22 cellular contexts compared by ENCODE assay signal in the genomic region with DNA sequence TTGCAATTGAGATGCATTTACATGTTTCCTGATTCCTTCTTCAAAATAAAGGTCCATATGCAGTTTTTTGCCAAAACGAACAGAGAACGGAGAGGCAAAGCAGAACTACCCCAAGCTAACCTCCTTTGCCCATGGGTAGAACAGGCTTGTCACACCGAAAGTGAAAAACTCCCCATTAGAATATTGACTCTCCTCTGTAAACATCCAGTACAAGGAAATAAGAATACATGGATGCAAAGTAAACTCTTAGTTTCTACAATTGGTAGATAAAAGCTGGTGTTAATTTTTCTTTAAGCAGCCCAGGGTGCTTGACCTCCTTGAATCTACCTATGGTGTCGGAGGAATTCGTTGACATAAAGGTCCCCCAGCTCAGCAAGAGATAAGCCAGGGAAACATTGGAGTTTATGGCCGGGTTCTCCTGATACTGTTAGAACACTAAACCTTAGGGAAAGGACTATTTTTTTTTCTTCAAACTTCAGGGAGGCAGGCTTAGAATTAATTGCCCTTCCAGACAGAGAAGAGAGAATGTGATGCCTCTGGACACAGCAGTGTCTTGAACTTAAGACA. TPM values are rescaled to one million over a fixed set of nuclear protein-coding genes. Genes with fewer than 3 reads are reported as not detected.
DNase-seq lines count a peak whose midpoint lies in the region; ATAC-seq and TF ChIP-seq lines count a peak whose summit lies in the region.
"Had no signal": no experiment of that assay in that cellular context is flagged by ENCODE, and none has a peak within 500 bp of the region (broad histone marks: within the 10 kb centered on the region; RNA-seq: fewer than 3 reads in every experiment).

No MANE protein-coding gene starts in this region.

- in situ Hi-C loops in mammary epithelial cell (cut with MboI; ENCODE audit: low sequenced_read_pairs in 2 of 2), result loop anchor here (10.0 to 25.0 kb wide), 2 partner anchors 168 to 235 kb away; partner anchors contain the start of gene DSG3 (in 1 of the 2)

- H3K9me3 ChIP-seq in mammary epithelial cell (replicated peaks; ENCODE audit: insufficient read depth, low read length), result no peaks in the 10 kb centered on the region
- H3K9me3 ChIP-seq in Karpas-422 (ENCODE audit: low read length), result no peaks in the 10 kb centered on the region
- no peaks in the 10 kb centered on the region for H3K9me3 ChIP-seq in right lobe of liver
- no peaks in the 10 kb centered on the region for H3K9me3 ChIP-seq in PC-9 (ENCODE audit: insufficient read depth, low read depth)
- H3K9me3 ChIP-seq: BLaER1, ovary, SJCRH30 had no signal

- H3K27ac Mint-ChIP-seq in MCF 10A (ENCODE audit: low read depth, unreplicated experiment), result peak overlapping the region; percentile 84
- peak overlapping the region; percentile 67 for H3K27ac Mint-ChIP-seq in type B pancreatic cell
- H3K27ac Mint-ChIP-seq: activated B cell treated with CpG ODN at 0.5 μM for 24 hours; activated CD8-positive, alpha-beta T cell treated with anti-CD3 and anti-CD28 coated beads for 36 hours; activated naive CD4-positive, alpha-beta T cell treated with anti-CD3 and anti-CD28 coated beads, Interleukin-2, amount 10 ng/mL, durations not matched to agents 7 days and 5 days; activated T-cell treated with anti-CD3 and anti-CD28 coated beads, Interleukin-2, amount 50 U/mL, for 24 hours; T-helper 17 cell had no signal

- H4K20me1 ChIP-seq in mammary epithelial cell (ENCODE audit: insufficient read depth, low read length), result no peaks in the 10 kb centered on the region
- no peaks in the 10 kb centered on the region for H4K20me1 ChIP-seq in Karpas-422 (ENCODE audit: insufficient read depth, low read depth, low read length)
- H4K20me1 ChIP-seq in PC-9 (ENCODE audit: insufficient read depth), result no peaks in the 10 kb centered on the region
- H4K20me1 ChIP-seq: BLaER1 had no signal

- H3K4me2 ChIP-seq in mammary epithelial cell (ENCODE audit: insufficient read depth, low read depth, low read length) (no peak overlapping the region), Karpas-422 (ENCODE audit: low read depth, low read length, poor library complexity, severe bottlenecking) (peak overlapping the region; percentile 59), PC-9 (no peak overlapping the region)
- H3K4me2 ChIP-seq: BLaER1 had no signal

- BruUV-seq in MCF 10A (replicated peaks; lab: Mats Ljungman, UMichigan) (no TSS peak), mammary epithelial cell (replicated peaks; lab: Mats Ljungman, UMichigan) (no TSS peak), PC-9 (replicated peaks; lab: Mats Ljungman, UMichigan) (no TSS peak)

- ATAC-seq in right lobe of liver (peak; percentile 54 to 90 (median 64)), GM18861 (IDR thresholded peaks at IDR 0.05; ENCODE audit: unreplicated experiment) (no peak)
- ATAC-seq: activated CD8-positive, alpha-beta T cell treated with anti-CD3 and anti-CD28 coated beads for 36 hours; PC-3; T-helper 17 cell had no signal

- no peaks in the 10 kb centered on the region for H3F3A ChIP-seq in PC-9 (ENCODE audit: insufficient read depth, low read depth)

- intact Hi-C loops in MCF 10A (cut with micrococcal nuclease) (loop anchor here (2.0 to 5.0 kb wide), 4 partner anchors 155 to 453 kb away; no protein-coding TSS in a partner anchor), mammary epithelial cell (cut with micrococcal nuclease) (loop anchor here (5.0 kb wide), 1 partner anchor 238 kb away; no protein-coding TSS in a partner anchor), right lobe of liver (cut with DNase I) (no loop called here), PC-9 (cut with micrococcal nuclease; ENCODE audit: unreplicated experiment) (loop anchor here (5.0 kb wide), 1 partner anchor 243 kb away; no protein-coding TSS in a partner anchor)

- H3K4me1 ChIP-seq in mammary epithelial cell (ENCODE audit: insufficient read depth, low read length), result peaks cover 4% of the 10 kb centered on the region
- peaks cover 86% of the 10 kb centered on the region for H3K4me1 ChIP-seq in Karpas-422 (ENCODE audit: low read length)
- H3K4me1 ChIP-seq in right lobe of liver, result peaks cover 0 to 19% (median 0%) of the 10 kb centered on the region in 4 donors
- H3K4me1 ChIP-seq in PC-9 (replicated peaks; ENCODE audit: insufficient read depth), result peaks cover 10% of the 10 kb centered on the region
- H3K4me1 ChIP-seq: BLaER1, SJCRH30 had no signal

- POLR2A ChIA-PET in MCF 10A (lab: Yijun Ruan, JAX), result interaction anchor here (0.6 to 6.5 kb wide), 27 partner anchors 8 to 244 kb away, joined by 3 to 94 read pairs (median 5); partner anchors contain the start of genes DSC3 and DSG3
- POLR2A ChIA-PET in PC-9 (lab: Charles Lee; ENCODE audit: unreplicated experiment), result interaction anchor here (0.6 kb wide), 1 partner anchor 69 kb away, joined by 3 read pairs; no protein-coding TSS in a partner anchor

- H3K79me2 ChIP-seq in mammary epithelial cell (ENCODE audit: insufficient read depth, low read length) (no peaks in the 10 kb centered on the region), Karpas-422 (ENCODE audit: low read length) (no peaks in the 10 kb centered on the region), PC-9 (ENCODE audit: low read depth) (no peaks in the 10 kb centered on the region)

- H3K9me3 Mint-ChIP-seq in MCF 10A (ENCODE audit: unreplicated experiment) (no peaks in the 10 kb centered on the region), type B pancreatic cell (no peaks in the 10 kb centered on the region)
- H3K9me3 Mint-ChIP-seq: activated B cell treated with CpG ODN at 0.5 μM for 24 hours; activated CD8-positive, alpha-beta T cell treated with anti-CD3 and anti-CD28 coated beads for 36 hours; activated naive CD4-positive, alpha-beta T cell treated with anti-CD3 and anti-CD28 coated beads, Interleukin-2, amount 10 ng/mL, durations not matched to agents 7 days and 5 days had no signal

- H3K9me2 ChIP-seq in Karpas-422 (replicated peaks; ENCODE audit: insufficient read depth, low read length) (no peaks in the 10 kb centered on the region), PC-9 (ENCODE audit: insufficient read depth) (no peaks in the 10 kb centered on the region)

- no peak overlapping the region for H2AFZ ChIP-seq in mammary epithelial cell (ENCODE audit: low read depth, low read length)
- H2AFZ ChIP-seq in Karpas-422 (ENCODE audit: low read length), result peak overlapping the region; percentile 63
- H2AFZ ChIP-seq in PC-9, result no peak overlapping the region

- H3K9ac ChIP-seq in mammary epithelial cell (ENCODE audit: insufficient read depth, low read length) (no peak overlapping the region), Karpas-422 (ENCODE audit: low read length) (peak overlapping the region; percentile 42)
- H3K9ac ChIP-seq: BLaER1 had no signal

- H3K27me3 Mint-ChIP-seq in MCF 10A (ENCODE audit: insufficient read depth, unreplicated experiment) (no peaks in the 10 kb centered on the region), type B pancreatic cell (no peaks in the 10 kb centered on the region)
- H3K27me3 Mint-ChIP-seq: activated B cell treated with CpG ODN at 0.5 μM for 24 hours; activated CD8-positive, alpha-beta T cell treated with anti-CD3 and anti-CD28 coated beads for 36 hours; activated naive CD4-positive, alpha-beta T cell treated with anti-CD3 and anti-CD28 coated beads, Interleukin-2, amount 10 ng/mL, durations not matched to agents 7 days and 5 days; activated T-cell treated with anti-CD3 and anti-CD28 coated beads, Interleukin-2, amount 50 U/mL, for 24 hours; T-helper 17 cell had no signal

- dilution Hi-C loops in mammary epithelial cell (cut with HindIII; ENCODE audit: low sequenced_read_pairs), result no loop called here

- TF ChIP-seq CTCF in MCF 10A (IDR thresholded peaks at IDR 0.05; ENCODE audit: unreplicated experiment) (no peak), mammary epithelial cell (conservative IDR thresholded peaks at IDR 0.05 in 1 of 2, IDR thresholded peaks at IDR 0.05 in 1 of 2; ENCODE audit: extremely low read depth in 1 of 2, insufficient read depth in 1 of 2, low read depth in 1 of 2, low read length in 2 of 2) (no peak), right lobe of liver (IDR thresholded peaks at IDR 0.05) (no peak), type B pancreatic cell (conservative IDR thresholded peaks at IDR 0.05) (no peak), PC-9 (conservative IDR thresholded peaks at IDR 0.05) (no peak)

- CTCF ChIA-PET in MCF 10A (lab: Yijun Ruan, JAX), result interaction anchor here (0.6 to 3.1 kb wide), 13 partner anchors 12 to 820 kb away, joined by 3 to 16 read pairs (median 3); no protein-coding TSS in a partner anchor
- CTCF ChIA-PET in mammary epithelial cell (lab: Charles Lee; ENCODE audit: low non-redundant PET), result interaction anchor here (0.8 kb wide), 1 partner anchor 237 kb away, joined by 9 read pairs; no protein-coding TSS in a partner anchor
- CTCF ChIA-PET in PC-9 (lab: Charles Lee), result no interaction called here

- no peaks in the 10 kb centered on the region for H3K36me3 ChIP-seq in mammary epithelial cell (ENCODE audit: insufficient read depth, low read length)
- no peaks in the 10 kb centered on the region for H3K36me3 ChIP-seq in Karpas-422 (ENCODE audit: insufficient read depth, low read length)
- H3K36me3 ChIP-seq in right lobe of liver, result no peaks in the 10 kb centered on the region
- H3K36me3 ChIP-seq in PC-9 (ENCODE audit: low read depth), result no peaks in the 10 kb centered on the region
- H3K36me3 ChIP-seq: BLaER1, ovary, SJCRH30 had no signal

- DNase-seq in MCF 10A (ENCODE audit: unreplicated experiment) (no peak), mammary epithelial cell (no peak), Karpas-422 (peak; percentile 66), right lobe of liver (no peak), type B pancreatic cell (ENCODE audit: extremely low spot score, unreplicated experiment) (no peak), COLO668 (lab: John Stamatoyannopoulos, UW; ENCODE audit: unreplicated experiment) (no peak), PC-9 (no peak)
- DNase-seq: activated B cell treated with CpG ODN at 0.5 μM for 24 hours; activated CD8-positive, alpha-beta T cell treated with anti-CD3 and anti-CD28 coated beads for 36 hours; activated naive CD4-positive, alpha-beta T cell treated with anti-CD3 and anti-CD28 coated beads, Interleukin-2, amount 10 ng/mL, durations not matched to agents 7 days and 5 days; activated T-cell treated with anti-CD3 and anti-CD28 coated beads, Interleukin-2, amount 50 U/mL, for 24 hours; anterior cingulate cortex; effector memory CD4-positive, alpha-beta T cell; NCI-H748 treated with DMSO at 0.1 percent for 48 hours; ovary; SJCRH30; stimulated activated CD4-positive, alpha-beta T cell treated with anti-CD3 and anti-CD28 coated beads, Interleukin-4, amount 100 ng/mL, for 24 hours; T-helper 17 cell had no signal

- no peak overlapping the region for H3K4me3 ChIP-seq in mammary epithelial cell (replicated peaks in 1 of 3; ENCODE audit: insufficient read depth in 1 of 3, low read depth in 2 of 3, low read length in 3 of 3)
- H3K4me3 ChIP-seq in Karpas-422 (ENCODE audit: low read length), result peak overlapping the region; percentile 16
- no peak overlapping the region for H3K4me3 ChIP-seq in right lobe of liver
- H3K4me3 ChIP-seq in PC-9, result no peak overlapping the region
- H3K4me3 ChIP-seq: BLaER1, ovary, SJCRH30 had no signal

- TF ChIP-seq POLR2A in right lobe of liver (IDR thresholded peaks at IDR 0.05), result no peak

- H3K36me3 Mint-ChIP-seq in MCF 10A (ENCODE audit: insufficient read depth, unreplicated experiment) (no peaks in the 10 kb centered on the region), type B pancreatic cell (no peaks in the 10 kb centered on the region)
- H3K36me3 Mint-ChIP-seq: activated naive CD4-positive, alpha-beta T cell treated with anti-CD3 and anti-CD28 coated beads, Interleukin-2, amount 10 ng/mL, durations not matched to agents 7 days and 5 days had no signal

- H3K4me1 Mint-ChIP-seq in MCF 10A (ENCODE audit: insufficient read depth, unreplicated experiment), result peaks cover 29% of the 10 kb centered on the region
- peaks cover 13% of the 10 kb centered on the region for H3K4me1 Mint-ChIP-seq in type B pancreatic cell (ENCODE audit: unreplicated experiment)
- H3K4me1 Mint-ChIP-seq: activated B cell treated with CpG ODN at 0.5 μM for 24 hours; activated naive CD4-positive, alpha-beta T cell treated with anti-CD3 and anti-CD28 coated beads, Interleukin-2, amount 10 ng/mL, durations not matched to agents 7 days and 5 days; T-helper 17 cell had no signal

- H3K4me3 Mint-ChIP-seq in MCF 10A (ENCODE audit: unreplicated experiment), result no peak overlapping the region
- peak overlapping the region; percentile 2 for H3K4me3 Mint-ChIP-seq in type B pancreatic cell
- H3K4me3 Mint-ChIP-seq: activated B cell treated with CpG ODN at 0.5 μM for 24 hours; activated CD8-positive, alpha-beta T cell treated with anti-CD3 and anti-CD28 coated beads for 36 hours; activated naive CD4-positive, alpha-beta T cell treated with anti-CD3 and anti-CD28 coated beads, Interleukin-2, amount 10 ng/mL, durations not matched to agents 7 days and 5 days; activated T-cell treated with anti-CD3 and anti-CD28 coated beads, Interleukin-2, amount 50 U/mL, for 24 hours; T-helper 17 cell had no signal

- WGBS in mammary epithelial cell (ENCODE audit: low coverage, missing lambda C conversion rate), result 84% methylated on average over 6 of the region's 6 CpGs
- WGBS in right lobe of liver (ENCODE audit: insufficient coverage, low coverage, low lambda C conversion rate, missing lambda C conversion rate), result 57% methylated on average over 6 of the region's 6 CpGs

- H3K27me3 ChIP-seq in mammary epithelial cell (ENCODE audit: insufficient read depth, low read length) (no peaks in the 10 kb centered on the region), Karpas-422 (ENCODE audit: low read length) (no peaks in the 10 kb centered on the region), right lobe of liver (no peaks in the 10 kb centered on the region), PC-9 (ENCODE audit: insufficient read depth, low read depth) (no peaks in the 10 kb centered on the region)
- H3K27me3 ChIP-seq: BLaER1, ovary, SJCRH30 had no signal

- no peak overlapping the region for H3K27ac ChIP-seq in mammary epithelial cell (ENCODE audit: insufficient read depth, low read depth, low read length)
- peak overlapping the region; percentile 87 for H3K27ac ChIP-seq in Karpas-422 (ENCODE audit: low read length)
- H3K27ac ChIP-seq in right lobe of liver, result peak overlapping the region; percentile 5 to 57 (median 26)
- H3K27ac ChIP-seq in PC-9, result no peak overlapping the region
- H3K27ac ChIP-seq: BLaER1, ovary, SJCRH30 had no signal

RNA-seq across cellular contexts. Expression of gene DSG1, which starts 48.4 kb away (rescaled TPM):
- total RNA-seq in MCF 10A (2022) (not detected in 2 replicates), mammary epithelial cell (under 1 TPM; 0.17 to 0.33 TPM), right lobe of liver (1 to 10 TPM in 3 of 6 experiments, under 1 TPM in 3; 0.29 to 4.3 (median 1.4) TPM), type B pancreatic cell (ENCODE audit: low replicate concordance) (4.8 and 40.8 TPM in 2 replicates), PC-9 (2021) (not detected in 2 replicates)
- polyA plus RNA-seq in mammary epithelial cell, result 0.07 TPM
- polyA minus RNA-seq in mammary epithelial cell, result not detected
- 16.2 and 20.7 TPM in 2 replicates for total RNA-seq in Karpas-422 (2014; rRNA removed; shearing (Covaris generic); ENCODE audit: low replicate concordance)
- total RNA-seq: activated B cell treated with CpG ODN at 0.5 μM for 24 hours; activated CD8-positive, alpha-beta T cell treated with anti-CD3 and anti-CD28 coated beads for 36 hours; fibroblast of lung; ovary; PC-3; SJCRH30; T-helper 17 cell had no signal
- polyA plus RNA-seq: fibroblast of lung, ovary had no signal

Comparison
In these comparisons a context has a peak if more than half of its experiments do, and no peak if none do; other contexts are left out.
1. H3K27ac ChIP-seq: peak in Karpas-422 (single experiment) and right lobe of liver (3 of 3); none in mammary epithelial cell (single experiment) and PC-9 (single experiment).
2. intact Hi-C loops: an anchor here in MCF 10A (2.0 to 5.0 kb wide), mammary epithelial cell (5.0 kb wide) and PC-9 (5.0 kb wide); none called in right lobe of liver.